Comparison of ENCODE assay signal across 18 cellular contexts in the genomic region with DNA sequence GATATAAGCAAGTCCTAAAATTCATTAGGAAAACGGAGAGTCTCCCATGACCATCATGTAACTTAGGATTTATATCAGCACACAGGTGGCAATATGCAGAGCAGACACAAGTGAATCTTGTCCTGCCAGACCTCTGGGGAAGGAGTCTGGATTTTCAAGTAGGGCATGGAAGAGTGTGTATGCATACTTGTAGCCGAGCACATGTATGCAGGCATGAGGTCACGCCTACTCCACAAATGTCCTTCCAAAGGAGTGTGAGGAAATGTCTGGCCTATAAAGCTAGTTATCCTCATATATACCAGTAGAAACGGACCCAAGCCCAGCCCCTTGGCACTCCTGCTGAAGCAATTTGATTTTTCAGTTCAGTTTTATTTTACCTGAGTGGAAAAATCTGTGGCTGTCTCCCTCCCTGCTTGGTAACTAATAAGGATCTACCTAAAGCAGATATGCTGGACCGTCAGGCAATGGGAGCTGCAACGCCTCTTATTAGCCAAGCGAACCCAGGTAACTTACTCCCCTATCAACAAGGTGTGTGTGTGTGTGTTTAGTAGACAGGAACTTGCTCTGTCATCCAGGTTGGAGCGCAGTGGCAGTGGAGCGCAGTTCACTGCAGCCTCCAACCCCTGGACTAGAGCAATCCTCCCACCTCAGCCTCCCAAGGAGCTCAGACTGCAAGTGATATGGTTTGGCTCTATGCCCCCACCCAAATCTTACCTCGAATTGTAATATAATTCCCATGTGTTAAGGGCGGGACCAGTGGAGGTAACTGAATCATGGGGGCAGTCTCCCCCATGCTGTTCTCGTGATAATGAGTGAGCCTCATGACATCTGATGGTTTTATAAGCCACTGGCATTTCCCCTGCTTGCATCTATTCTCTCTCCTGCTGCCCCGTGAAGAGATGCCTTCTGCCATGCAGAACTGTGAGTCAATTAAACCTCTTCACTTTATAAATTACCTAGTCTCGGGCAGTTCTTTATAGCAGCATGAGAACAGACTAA. TPM values are rescaled to one million over a fixed set of nuclear protein-coding genes. Genes with fewer than 3 reads are reported as not detected.
A peak's percentile ranks its signal among the peaks of the same experiment; 100 is the strongest.
DNase-seq lines count a peak whose midpoint lies in the region; ATAC-seq, FAIRE-seq and TF ChIP-seq lines count a peak whose summit lies in the region.
"Had no signal": no experiment of that assay in that cellular context is flagged by ENCODE, and none has a peak within 500 bp of the region (broad histone marks: within the 10 kb centered on the region; RNA-seq: fewer than 3 reads in every experiment).

No MANE protein-coding gene starts in this region.

- TF ChIP-seq RAD21 in A549 (conservative IDR thresholded peaks at IDR 0.05 in 1 of 2, IDR thresholded peaks at IDR 0.05 in 1 of 2): no peak

- POLR2A ChIA-PET in A549 (lab: Yijun Ruan, JAX): interaction anchor here (4.1 kb wide), 1 partner anchor 40 kb away, joined by 25 read pairs; no protein-coding TSS in a partner anchor
- POLR2A ChIA-PET in CD8-positive, alpha-beta T cell (lab: Charles Lee): interaction anchor here (0.9 to 4.1 kb wide), 9 partner anchors 9 to 139 kb away, joined by 3 to 28 read pairs (median 4); no protein-coding TSS in a partner anchor

- no peaks in the 10 kb centered on the region for H3K9me3 Mint-ChIP-seq in CD8-positive, alpha-beta T cell
- no peaks in the 10 kb centered on the region for H3K9me3 Mint-ChIP-seq in HFFc6
- H3K9me3 Mint-ChIP-seq in activated CD8-positive, alpha-beta memory T cell treated with anti-CD3 and anti-CD28 coated beads, Interleukin-2, amount 10 ng/mL, durations not matched to agents 7 days and 5 days (ENCODE audit: low read depth): peaks cover 2% of the 10 kb centered on the region

- peak overlapping the region; percentile 96 for H3K4me2 ChIP-seq in A549
- peak overlapping the region; percentile 10 for H3K4me2 ChIP-seq in hepatocyte

- peak overlapping the region; percentile 87 for H3K27ac Mint-ChIP-seq in CD8-positive, alpha-beta T cell
- H3K27ac Mint-ChIP-seq in HFFc6: no peak overlapping the region
- H3K27ac Mint-ChIP-seq in activated CD8-positive, alpha-beta memory T cell treated with anti-CD3 and anti-CD28 coated beads, Interleukin-2, amount 10 ng/mL, durations not matched to agents 7 days and 5 days: no peak overlapping the region
- H3K27ac Mint-ChIP-seq: stimulated activated naive B cell treated with anti-CD40 and anti-IgM and Interleukin-4, amounts not matched to agents 10 μg/mL and 1 μg/mL and 100 μg/mL, for 72 hours had no signal

- no peak overlapping the region; the same call in 2 of the 3 replicates for H3K4me3 ChIP-seq in A549
- H3K4me3 ChIP-seq in CD8-positive, alpha-beta T cell (ENCODE audit: low read depth, low read length): peak overlapping the region; percentile 61
- H3K4me3 ChIP-seq in hepatocyte: no peak overlapping the region
- H3K4me3 ChIP-seq: BLaER1 had no signal

- H3K9me3 ChIP-seq in A549 (no peaks in the 10 kb centered on the region), hepatocyte (ENCODE audit: low read depth) (no peaks in the 10 kb centered on the region)
- H3K9me3 ChIP-seq in CD8-positive, alpha-beta T cell (ENCODE audit: low read length): no peaks in the 10 kb centered on the region
- H3K9me3 ChIP-seq: BLaER1, Peyer's patch had no signal

- H4K20me1 ChIP-seq in hepatocyte (ENCODE audit: insufficient read depth, poor library complexity, severe bottlenecking): peaks cover 4% of the 10 kb centered on the region

- peaks cover 48% of the 10 kb centered on the region for H3K36me3 Mint-ChIP-seq in CD8-positive, alpha-beta T cell
- H3K36me3 Mint-ChIP-seq in HFFc6 (ENCODE audit: low read depth): peaks cover 36% of the 10 kb centered on the region
- peaks cover 47% of the 10 kb centered on the region for H3K36me3 Mint-ChIP-seq in activated CD8-positive, alpha-beta memory T cell treated with anti-CD3 and anti-CD28 coated beads, Interleukin-2, amount 10 ng/mL, durations not matched to agents 7 days and 5 days

- TF ChIP-seq EP300 in A549 (IDR thresholded peaks at IDR 0.05): no peak

- H3K27me3 ChIP-seq in CD8-positive, alpha-beta T cell (ENCODE audit: insufficient read depth, low read length): no peaks in the 10 kb centered on the region
- no peaks in the 10 kb centered on the region for H3K27me3 ChIP-seq in hepatocyte
- H3K27me3 ChIP-seq: BLaER1, Peyer's patch had no signal

- ATAC-seq in A549 (no peak), GM19023 (IDR thresholded peaks at IDR 0.05; ENCODE audit: unreplicated experiment) (no peak)
- ATAC-seq in CD8-positive, alpha-beta T cell: no peak
- ATAC-seq in activated CD8-positive, alpha-beta memory T cell treated with anti-CD3 and anti-CD28 coated beads, Interleukin-2, amount 10 ng/mL, durations not matched to agents 7 days and 5 days: no peak
- ATAC-seq: stimulated activated naive B cell treated with anti-CD40 and anti-IgM and Interleukin-4, amounts not matched to agents 10 μg/mL and 1 μg/mL and 100 μg/mL, for 72 hours had no signal

- peaks cover 49% of the 10 kb centered on the region for H3K4me1 Mint-ChIP-seq in CD8-positive, alpha-beta T cell (ENCODE audit: low read depth)
- H3K4me1 Mint-ChIP-seq in HFFc6 (ENCODE audit: low read depth): peaks cover 22% of the 10 kb centered on the region
- peaks cover 44% of the 10 kb centered on the region for H3K4me1 Mint-ChIP-seq in activated CD8-positive, alpha-beta memory T cell treated with anti-CD3 and anti-CD28 coated beads, Interleukin-2, amount 10 ng/mL, durations not matched to agents 7 days and 5 days

- TF ChIP-seq POLR2A in A549 (IDR thresholded peaks at IDR 0.05; ENCODE audit: low read length): no peak

- intact Hi-C loops in CD8-positive, alpha-beta T cell (cut with DNase I, micrococcal nuclease): loop anchor here (1.0 to 10.0 kb wide), 8 partner anchors 9 to 1569 kb away; a partner anchor contains a TSS

- H3K27ac ChIP-seq in A549 (peak overlapping the region in 1 of 2 experiments; percentile 91; a peak in 3 of 6 replicates), hepatocyte (no peak overlapping the region)
- no peak overlapping the region for H3K27ac ChIP-seq in CD8-positive, alpha-beta T cell (ENCODE audit: low read depth, low read length)
- H3K27ac ChIP-seq: BLaER1, VCaP had no signal

- TF ChIP-seq CTCF in A549 (IDR thresholded peaks at IDR 0.05) (no peak), HFFc6 (IDR thresholded peaks at IDR 0.05) (no peak), hepatocyte (IDR thresholded peaks at IDR 0.05; ENCODE audit: poor library complexity) (no peak)
- TF ChIP-seq CTCF in CD8-positive, alpha-beta T cell (IDR thresholded peaks at IDR 0.05): no peak

- H3K4me1 ChIP-seq in A549: peaks cover 51% of the 10 kb centered on the region
- H3K4me1 ChIP-seq in CD8-positive, alpha-beta T cell (ENCODE audit: insufficient read depth, low read length): peaks cover 72% of the 10 kb centered on the region
- H3K4me1 ChIP-seq in hepatocyte (ENCODE audit: insufficient read depth): peaks cover 17% of the 10 kb centered on the region

- H2AFZ ChIP-seq in hepatocyte: no peak overlapping the region

- H3K4me3 Mint-ChIP-seq in CD8-positive, alpha-beta T cell: no peak overlapping the region
- H3K4me3 Mint-ChIP-seq in HFFc6: 0 out of 2 replicates have a peak overlapping the region, but pooled peaks have one; percentile 1
- H3K4me3 Mint-ChIP-seq in activated CD8-positive, alpha-beta memory T cell treated with anti-CD3 and anti-CD28 coated beads, Interleukin-2, amount 10 ng/mL, durations not matched to agents 7 days and 5 days: no peak overlapping the region
- H3K4me3 Mint-ChIP-seq: stimulated activated naive B cell treated with anti-CD40 and anti-IgM and Interleukin-4, amounts not matched to agents 10 μg/mL and 1 μg/mL and 100 μg/mL, for 72 hours had no signal

- 85% methylated on average over 14 of the region's 14 CpGs for WGBS in A549 (ENCODE audit: missing lambda C conversion rate)
- 91% methylated on average over 14 of the region's 14 CpGs for WGBS in hepatocyte (ENCODE audit: low lambda C conversion rate, missing lambda C conversion rate)

- DNase-seq in A549 (ENCODE audit: low read depth in 1 of 2, low spot score in 1 of 2): no peak
- no peak for DNase-seq in CD8-positive, alpha-beta T cell
- DNase-seq in HFFc6: no peak
- no peak for DNase-seq in hepatocyte (ENCODE audit: low spot score)
- no peak for DNase-seq in SKM-1 treated with dmso at 0.1 percent for 144 hours (lab: John Stamatoyannopoulos, UW; ENCODE audit: unreplicated experiment)
- no peak for DNase-seq in activated CD8-positive, alpha-beta memory T cell treated with anti-CD3 and anti-CD28 coated beads, Interleukin-2, amount 10 ng/mL, durations not matched to agents 7 days and 5 days
- DNase-seq in NCI-H2081 treated with DMSO at 0.1 percent for 48 hours (lab: John Stamatoyannopoulos, UW): no peak
- DNase-seq: activated CD8-positive, alpha-beta memory T cell treated with anti-CD3 and anti-CD28 coated beads, Interleukin-2, amount 50 U/mL, for 48 hours; cerebellar nuclear complex; DMS79 treated with DMSO at 0.1 percent for 48 hours; NCI-H187; NCI-H524; occipital lobe; Peyer's patch; stimulated activated naive B cell treated with anti-CD40 and anti-IgM and Interleukin-4, amounts not matched to agents 10 μg/mL and 1 μg/mL and 100 μg/mL, for 72 hours had no signal

- no peaks in the 10 kb centered on the region for H3K9me2 ChIP-seq in hepatocyte (replicated peaks; ENCODE audit: insufficient read depth)

- peaks cover 35% of the 10 kb centered on the region for H3K79me2 ChIP-seq in hepatocyte

- CTCF ChIA-PET in A549 (lab: Yijun Ruan, JAX): interaction anchor here (0.8 to 1.4 kb wide), 2 partner anchors 41 to 230 kb away, joined by 3 to 4 read pairs; no protein-coding TSS in a partner anchor
- CTCF ChIA-PET in CD8-positive, alpha-beta T cell (lab: Charles Lee): interaction anchor here (0.8 to 4.4 kb wide), 6 partner anchors 10 to 161 kb away, joined by 3 to 19 read pairs (median 4); no protein-coding TSS in a partner anchor
- CTCF ChIA-PET in activated CD8-positive, alpha-beta memory T cell treated with anti-CD3 and anti-CD28 coated beads, Interleukin-2, amount 10 ng/mL, durations not matched to agents 7 days and 5 days (lab: Charles Lee): interaction anchor here (0.7 to 2.5 kb wide), 5 partner anchors 9 to 128 kb away, joined by 3 to 12 read pairs (median 4); no protein-coding TSS in a partner anchor

- FAIRE-seq in A549 (lab: Jason Lieb, UNC): no peak

- H3K36me3 ChIP-seq in CD8-positive, alpha-beta T cell (ENCODE audit: insufficient read depth, low read length): peaks cover 23% of the 10 kb centered on the region
- no peaks in the 10 kb centered on the region for H3K36me3 ChIP-seq in hepatocyte (replicated peaks; ENCODE audit: insufficient read depth, low read depth)

- H3K27me3 Mint-ChIP-seq in CD8-positive, alpha-beta T cell (ENCODE audit: low read depth): no peaks in the 10 kb centered on the region
- H3K27me3 Mint-ChIP-seq in HFFc6 (ENCODE audit: insufficient read depth): peaks cover 2% of the 10 kb centered on the region; the same call in 1 of the 2 replicates
- no peaks in the 10 kb centered on the region for H3K27me3 Mint-ChIP-seq in activated CD8-positive, alpha-beta memory T cell treated with anti-CD3 and anti-CD28 coated beads, Interleukin-2, amount 10 ng/mL, durations not matched to agents 7 days and 5 days
- H3K27me3 Mint-ChIP-seq: stimulated activated naive B cell treated with anti-CD40 and anti-IgM and Interleukin-4, amounts not matched to agents 10 μg/mL and 1 μg/mL and 100 μg/mL, for 72 hours had no signal

RNA-seq across cellular contexts. Expression of a gene that starts 2.8 kb away (rescaled TPM):
- polyA plus RNA-seq in A549 (2011; rRNA removed) (167 and 182 TPM in 2 replicates), A549 (2017; fragmentation: RNase III; extraction: RNeasy Plus Mini Kit Qiagen cat#74134 plus additional on column Dnase treatment) (104 to 107 TPM (median 105 TPM) in 3 replicates), hepatocyte (53.3 and 70.9 TPM in 2 replicates)
- 48.3 and 55.8 TPM in 2 replicates for polyA plus RNA-seq in A549 (2012; cell fraction: cytosol; rRNA removed)
- 55.1 and 61.8 TPM in 2 replicates for polyA plus RNA-seq in A549 (2012; cell fraction: nucleus; rRNA removed)
- 169 and 178 TPM in 2 replicates for polyA minus RNA-seq in A549 (2011; rRNA and poly(A)+ RNA removed)
- total RNA-seq in CD8-positive, alpha-beta T cell: 10 to 100 TPM; 66.7 to 69.9 TPM
- 100 to 1,000 TPM in 4 of 6 experiments, 10 to 100 TPM in 2; 91.6 to 154 (median 138) TPM for total RNA-seq in HFFc6 (2021; fragmentation: NEBNext Ultra II Directional; extraction: Animal tissue kit (Norgen Biotek cat#: 25700))
- 102 and 124 TPM in 2 replicates for total RNA-seq in hepatocyte
- total RNA-seq in activated CD8-positive, alpha-beta memory T cell treated with anti-CD3 and anti-CD28 coated beads, Interleukin-2, amount 10 ng/mL, durations not matched to agents 7 days and 5 days: 100 to 1,000 TPM; 385 to 515 TPM
